Comparison of ENCODE assay signal across 8 cellular contexts in the genomic region with DNA sequence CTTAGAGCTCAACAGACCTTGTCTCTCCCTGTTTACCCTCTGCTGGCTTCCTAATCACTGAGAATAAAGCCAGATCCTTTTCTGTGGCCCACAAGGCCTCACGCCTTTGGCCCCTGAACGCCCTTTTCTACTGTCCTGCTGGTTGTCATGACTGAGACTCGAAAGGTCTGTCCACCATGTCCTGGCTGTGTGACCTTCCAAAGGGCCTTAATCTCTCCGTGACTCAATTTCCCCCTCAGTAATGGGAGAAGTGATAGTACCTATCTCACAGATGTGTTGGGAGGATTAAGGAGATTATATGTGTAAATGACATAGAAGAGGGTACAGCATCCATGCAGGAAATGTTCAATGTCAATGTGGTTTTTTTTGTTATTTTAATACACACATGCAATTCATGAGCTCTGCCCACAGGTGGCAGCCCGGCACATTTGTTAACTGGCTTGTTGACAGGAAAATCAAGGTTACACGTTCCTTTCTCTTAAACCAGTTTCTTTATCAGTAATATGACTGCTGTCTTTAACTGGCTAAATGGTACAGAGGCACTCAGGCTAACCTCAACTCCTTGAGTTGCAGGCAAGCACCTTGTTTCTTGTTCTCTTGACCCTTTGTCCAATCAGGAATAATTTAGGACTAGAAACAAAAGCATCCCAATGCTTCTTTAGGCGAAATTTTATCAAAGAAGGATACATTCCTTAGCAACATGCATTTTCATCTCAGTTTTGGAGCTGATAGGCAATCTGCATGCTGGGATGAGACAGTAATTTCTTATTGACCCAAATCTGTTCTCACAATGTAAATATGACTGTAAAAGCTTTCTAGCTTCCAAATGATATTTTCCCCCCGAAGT. TPM values are rescaled to one million over a fixed set of nuclear protein-coding genes. Genes with fewer than 3 reads are reported as not detected.
A peak's percentile ranks its signal among the peaks of the same experiment; 100 is the strongest.
DNase-seq lines count a peak whose midpoint lies in the region; ATAC-seq and TF ChIP-seq lines count a peak whose summit lies in the region.

No MANE protein-coding gene starts in this region.

- no peaks in the 10 kb centered on the region for H3K36me3 ChIP-seq in PC-9 (ENCODE audit: low read depth)
- H3K36me3 ChIP-seq in vagina, result no peaks in the 10 kb centered on the region

- H3F3A ChIP-seq in PC-9 (ENCODE audit: insufficient read depth, low read depth), result peaks cover 10% of the 10 kb centered on the region; the same call in 1 of the 2 replicates

- H3K27ac ChIP-seq in PC-9 (no peak overlapping the region), vagina (peak overlapping the region; percentile 68)

- CTCF ChIA-PET in AG04449 (lab: Yijun Ruan, JAX), result interaction anchor here (0.8 to 3.5 kb wide), 20 partner anchors 9 to 457 kb away, joined by 3 to 47 read pairs (median 4); no protein-coding TSS in a partner anchor
- CTCF ChIA-PET in PC-9 (lab: Charles Lee), result interaction anchor here (0.6 to 1.3 kb wide), 2 partner anchors 317 to 1004 kb away, joined by 3 to 4 read pairs; no protein-coding TSS in a partner anchor

- H3K9me2 ChIP-seq in PC-9 (ENCODE audit: insufficient read depth), result no peaks in the 10 kb centered on the region

- no peaks in the 10 kb centered on the region for H3K79me2 ChIP-seq in PC-9 (ENCODE audit: low read depth)

- peak; percentile 52 for TF ChIP-seq CTCF in AG04449 (IDR thresholded peaks at IDR 0.05; ENCODE audit: insufficient read depth, low read length, missing control alignments)
- peak; percentile 84 for TF ChIP-seq CTCF in PC-9 (conservative IDR thresholded peaks at IDR 0.05)
- TF ChIP-seq CTCF in vagina (IDR thresholded peaks at IDR 0.05), result peak; percentile 56 to 63 (median 61)

- BruUV-seq in PC-9 (replicated peaks; lab: Mats Ljungman, UMichigan), result no TSS peak

- no peak overlapping the region for H2AFZ ChIP-seq in PC-9

- TF ChIP-seq POLR2A in vagina (IDR thresholded peaks at IDR 0.05), result no peak

- H3K4me1 ChIP-seq in PC-9 (replicated peaks; ENCODE audit: insufficient read depth) (peaks cover 22% of the 10 kb centered on the region), vagina (peaks cover 32% of the 10 kb centered on the region)

- intact Hi-C loops in PC-9 (cut with micrococcal nuclease; ENCODE audit: unreplicated experiment), result loop anchor here (1.0 kb wide), 2 partner anchors 275 to 318 kb away; no protein-coding TSS in a partner anchor
- intact Hi-C loops in vagina (cut with DNase I), result loop anchor here (5.0 kb wide), 2 partner anchors 209 to 319 kb away; a partner anchor contains a TSS

- no peak for DNase-seq in AG04449 (ENCODE audit: low read depth, low spot score)
- peak; percentile 34 to 53 for DNase-seq in PC-9
- peak; percentile 19 to 31 for DNase-seq in activated T-helper 1 cell treated with anti-CD3 and anti-CD28 coated beads, Interleukin-2, amount 50 U/mL, for 16 hours (ENCODE audit: low read depth in 1 of 2, low spot score in 1 of 2)
- DNase-seq in foreskin melanocyte, result peak; percentile 51
- DNase-seq in pons (ENCODE audit: low spot score), result peak; percentile 24
- DNase-seq in vagina (ENCODE audit: extremely low spot score in 2 of 2), result no peak

- H3K4me2 ChIP-seq in PC-9, result peak overlapping the region; percentile 38

- H3K27me3 ChIP-seq in PC-9 (ENCODE audit: insufficient read depth, low read depth) (no peaks in the 10 kb centered on the region), vagina (no peaks in the 10 kb centered on the region)

- POLR2A ChIA-PET in AG04449 (lab: Yijun Ruan, JAX) (no interaction called here), PC-9 (lab: Charles Lee; ENCODE audit: unreplicated experiment) (no interaction called here)

- ATAC-seq in GM18502 (IDR thresholded peaks at IDR 0.05; ENCODE audit: poor library complexity, unreplicated experiment) (peak; percentile 74), HG03342 (IDR thresholded peaks at IDR 0.05; ENCODE audit: unreplicated experiment) (peak; percentile 71)

- H3K9me3 ChIP-seq in PC-9 (ENCODE audit: insufficient read depth, low read depth) (no peaks in the 10 kb centered on the region), vagina (no peaks in the 10 kb centered on the region)

- H3K4me3 ChIP-seq in AG04449 (ENCODE audit: low read depth, low read length) (no peak overlapping the region), PC-9 (no peak overlapping the region), vagina (no peak overlapping the region)

- no peaks in the 10 kb centered on the region for H4K20me1 ChIP-seq in PC-9 (ENCODE audit: insufficient read depth)

RNA-seq across cellular contexts. Expression of a gene that starts 16.6 kb away (rescaled TPM):
- 0.25 TPM in 1 of 2 replicates, not detected in the other for total RNA-seq in PC-9 (2021)
- 1.2 TPM for total RNA-seq in vagina

Comparison
In these comparisons a context has a peak if more than half of its experiments do, and no peak if none do; other contexts are left out.
1. DNase-seq: peak in PC-9 (2 of 2), activated T-helper 1 cell treated with anti-CD3 and anti-CD28 coated beads, Interleukin-2, amount 50 U/mL, for 16 hours (2 of 2), foreskin melanocyte (single experiment) and pons (single experiment); none in AG04449 (single experiment) and vagina (0 of 2).
2. Peak in every context shown above with its lines, with median percentiles within 50 percentile points of each other: CTCF ChIP-seq.